In the genomic region with DNA sequence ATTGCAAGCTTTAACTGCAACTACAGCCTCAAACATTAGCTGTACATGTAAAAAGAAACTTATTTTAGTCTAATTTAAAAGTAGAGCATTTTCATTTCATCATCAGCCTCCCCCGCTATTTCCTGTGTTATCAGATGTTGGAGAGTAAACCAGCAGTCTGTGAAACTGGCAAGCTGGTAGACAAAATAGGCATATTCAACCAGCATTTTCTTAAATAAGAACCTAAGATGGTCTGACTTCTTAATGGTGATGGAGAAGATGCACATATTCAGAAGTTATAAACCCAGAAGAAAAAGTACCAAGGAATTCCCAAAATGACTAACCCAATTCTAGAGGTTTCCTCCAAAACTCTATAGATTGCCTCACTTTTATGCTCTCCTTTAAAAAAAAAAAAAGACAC, we compare ENCODE assay signal across 12 cellular contexts. TPM values are rescaled to one million over a fixed set of nuclear protein-coding genes. Genes with fewer than 3 reads are reported as not detected.
DNase-seq lines count a peak whose midpoint lies in the region; ATAC-seq lines count a peak whose summit lies in the region.
"Had no signal": no experiment of that assay in that cellular context is flagged by ENCODE, and none has a peak within 500 bp of the region (broad histone marks: within the 10 kb centered on the region; RNA-seq: fewer than 3 reads in every experiment).

No MANE protein-coding gene starts in this region.

- DNase-seq in activated naive CD4-positive, alpha-beta T cell treated with anti-CD3 and anti-CD28 coated beads for 36 hours, result peak; percentile 55
- DNase-seq in activated naive CD4-positive, alpha-beta T cell (lab: John Stamatoyannopoulos, UW), result no peak
- DNase-seq in MV-4-11 (lab: John Stamatoyannopoulos, UW), result peak; percentile 37
- DNase-seq in activated naive CD8-positive, alpha-beta T cell treated with anti-CD3 and anti-CD28 coated beads, Interleukin-2, amount 50 U/mL, for 24 hours, result no peak
- DNase-seq in stimulated activated naive B cell treated with anti-CD40 and anti-IgM and Interleukin-4, amounts not matched to agents 10 μg/mL and 1 μg/mL and 100 μg/mL, for 72 hours, result no peak
- DNase-seq in NCI-H748 (lab: John Stamatoyannopoulos, UW; ENCODE audit: unreplicated experiment), result no peak
- no peak for DNase-seq in NCI-H2196 (lab: John Stamatoyannopoulos, UW; ENCODE audit: unreplicated experiment)
- DNase-seq: effector CD4-positive, alpha-beta T cell; foreskin melanocyte; PC-3 had no signal

- peaks cover 23% of the 10 kb centered on the region for H3K4me1 Mint-ChIP-seq in activated naive CD4-positive, alpha-beta T cell treated with anti-CD3 and anti-CD28 coated beads for 36 hours (ENCODE audit: low read depth)
- peaks cover 52% of the 10 kb centered on the region for H3K4me1 Mint-ChIP-seq in activated naive CD8-positive, alpha-beta T cell treated with anti-CD3 and anti-CD28 coated beads, Interleukin-2, amount 50 U/mL, for 24 hours
- peaks cover 56 to 89% of the 10 kb centered on the region in 2 donors for H3K4me1 Mint-ChIP-seq in stimulated activated naive B cell treated with anti-CD40 and anti-IgM and Interleukin-4, amounts not matched to agents 10 μg/mL and 1 μg/mL and 100 μg/mL, for 72 hours

- peak; percentile 18 for ATAC-seq in activated naive CD8-positive, alpha-beta T cell treated with anti-CD3 and anti-CD28 coated beads, Interleukin-2, amount 50 U/mL, for 24 hours
- ATAC-seq in stimulated activated naive B cell treated with anti-CD40 and anti-IgM and Interleukin-4, amounts not matched to agents 10 μg/mL and 1 μg/mL and 100 μg/mL, for 72 hours (replicated peaks), result peak; percentile 24 to 48
- ATAC-seq in HG02588 (IDR thresholded peaks at IDR 0.05; ENCODE audit: unreplicated experiment), result no peak
- ATAC-seq: PC-3 had no signal

- H3K4me3 Mint-ChIP-seq in activated naive CD4-positive, alpha-beta T cell treated with anti-CD3 and anti-CD28 coated beads for 36 hours, result no peak overlapping the region
- peak overlapping the region; percentile 66 for H3K4me3 Mint-ChIP-seq in activated naive CD8-positive, alpha-beta T cell treated with anti-CD3 and anti-CD28 coated beads, Interleukin-2, amount 50 U/mL, for 24 hours
- H3K4me3 Mint-ChIP-seq in stimulated activated naive B cell treated with anti-CD40 and anti-IgM and Interleukin-4, amounts not matched to agents 10 μg/mL and 1 μg/mL and 100 μg/mL, for 72 hours, result peak overlapping the region; percentile 69

- no peaks in the 10 kb centered on the region for H3K27me3 Mint-ChIP-seq in activated naive CD4-positive, alpha-beta T cell treated with anti-CD3 and anti-CD28 coated beads for 36 hours (ENCODE audit: low read depth)
- H3K27me3 Mint-ChIP-seq in activated naive CD8-positive, alpha-beta T cell treated with anti-CD3 and anti-CD28 coated beads, Interleukin-2, amount 50 U/mL, for 24 hours, result no peaks in the 10 kb centered on the region
- no peaks in the 10 kb centered on the region for H3K27me3 Mint-ChIP-seq in stimulated activated naive B cell treated with anti-CD40 and anti-IgM and Interleukin-4, amounts not matched to agents 10 μg/mL and 1 μg/mL and 100 μg/mL, for 72 hours
- H3K27me3 Mint-ChIP-seq: progenitor cell of endocrine pancreas had no signal

- H3K27ac Mint-ChIP-seq in activated naive CD4-positive, alpha-beta T cell treated with anti-CD3 and anti-CD28 coated beads for 36 hours, result peak overlapping the region; percentile 68
- peak overlapping the region; percentile 82 for H3K27ac Mint-ChIP-seq in activated naive CD8-positive, alpha-beta T cell treated with anti-CD3 and anti-CD28 coated beads, Interleukin-2, amount 50 U/mL, for 24 hours
- peak overlapping the region; percentile 82 for H3K27ac Mint-ChIP-seq in stimulated activated naive B cell treated with anti-CD40 and anti-IgM and Interleukin-4, amounts not matched to agents 10 μg/mL and 1 μg/mL and 100 μg/mL, for 72 hours
- H3K27ac Mint-ChIP-seq: progenitor cell of endocrine pancreas had no signal

- CTCF ChIA-PET in activated naive CD4-positive, alpha-beta T cell treated with anti-CD3 and anti-CD28 coated beads for 36 hours (lab: Charles Lee), result interaction anchor here (0.6 kb wide), 2 partner anchors 13 to 629 kb away, joined by 3 to 6 read pairs; no protein-coding TSS in a partner anchor

- no peaks in the 10 kb centered on the region for H3K36me3 Mint-ChIP-seq in activated naive CD4-positive, alpha-beta T cell treated with anti-CD3 and anti-CD28 coated beads for 36 hours (ENCODE audit: low read depth)
- H3K36me3 Mint-ChIP-seq in activated naive CD8-positive, alpha-beta T cell treated with anti-CD3 and anti-CD28 coated beads, Interleukin-2, amount 50 U/mL, for 24 hours (ENCODE audit: low read depth), result peaks cover 4% of the 10 kb centered on the region
- peaks cover 38 to 48% of the 10 kb centered on the region in 2 donors for H3K36me3 Mint-ChIP-seq in stimulated activated naive B cell treated with anti-CD40 and anti-IgM and Interleukin-4, amounts not matched to agents 10 μg/mL and 1 μg/mL and 100 μg/mL, for 72 hours

- H3K9me3 Mint-ChIP-seq in activated naive CD4-positive, alpha-beta T cell treated with anti-CD3 and anti-CD28 coated beads for 36 hours, result no peaks in the 10 kb centered on the region
- no peaks in the 10 kb centered on the region for H3K9me3 Mint-ChIP-seq in activated naive CD8-positive, alpha-beta T cell treated with anti-CD3 and anti-CD28 coated beads, Interleukin-2, amount 50 U/mL, for 24 hours
- peaks cover 1 to 3% of the 10 kb centered on the region in 2 donors for H3K9me3 Mint-ChIP-seq in stimulated activated naive B cell treated with anti-CD40 and anti-IgM and Interleukin-4, amounts not matched to agents 10 μg/mL and 1 μg/mL and 100 μg/mL, for 72 hours

- intact Hi-C loops in activated naive CD4-positive, alpha-beta T cell treated with anti-CD3 and anti-CD28 coated beads for 36 hours (cut with micrococcal nuclease), result loop anchor here (1.0 kb wide), 3 partner anchors 26 to 106 kb away; no protein-coding TSS in a partner anchor

RNA-seq across cellular contexts. Expression of a gene that starts 24.9 kb away (rescaled TPM):
- 1 to 10 TPM; 1.6 to 1.7 TPM for total RNA-seq in activated naive CD4-positive, alpha-beta T cell treated with anti-CD3 and anti-CD28 coated beads for 36 hours

Comparison
In these comparisons a context has a peak if more than half of its experiments do, and no peak if none do; other contexts are left out.
1. DNase-seq: peak in activated naive CD4-positive, alpha-beta T cell treated with anti-CD3 and anti-CD28 coated beads for 36 hours (single experiment) and MV-4-11 (single experiment); none in activated naive CD4-positive, alpha-beta T cell (0 of 4), activated naive CD8-positive, alpha-beta T cell treated with anti-CD3 and anti-CD28 coated beads, Interleukin-2, amount 50 U/mL, for 24 hours (single experiment), stimulated activated naive B cell treated with anti-CD40 and anti-IgM and Interleukin-4, amounts not matched to agents 10 μg/mL and 1 μg/mL and 100 μg/mL, for 72 hours (single experiment), NCI-H748 (single experiment) and NCI-H2196 (single experiment).
2. Peak in every context shown above with its lines, with median percentiles within 50 percentile points of each other: H3K27ac Mint-ChIP-seq.